Comparison of ENCODE assay signal across 10 cellular contexts in the genomic region with DNA sequence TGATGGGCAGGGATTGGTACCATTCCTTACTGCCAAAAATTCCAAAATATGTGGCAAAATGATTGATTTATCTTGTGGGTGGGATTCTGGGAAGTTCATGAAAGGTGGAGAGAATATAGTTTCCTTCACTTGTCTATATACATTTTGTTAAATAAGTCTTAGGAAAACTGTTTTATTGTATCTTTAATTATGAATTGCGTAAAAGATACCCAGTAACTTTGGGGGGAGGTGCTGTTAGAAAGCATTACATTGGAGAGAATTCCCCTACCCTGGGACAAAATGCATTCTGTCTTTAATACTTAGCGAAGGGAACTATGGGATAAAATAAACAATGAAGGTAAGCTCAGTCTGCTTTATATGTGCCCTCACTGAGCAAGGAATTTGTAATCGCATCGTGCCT. TPM values are rescaled to one million over a fixed set of nuclear protein-coding genes. Genes with fewer than 3 reads are reported as not detected.
DNase-seq lines count a peak whose midpoint lies in the region; ATAC-seq and TF ChIP-seq lines count a peak whose summit lies in the region.
"Had no signal": no experiment of that assay in that cellular context is flagged by ENCODE, and none has a peak within 500 bp of the region (broad histone marks: within the 10 kb centered on the region; RNA-seq: fewer than 3 reads in every experiment).

No MANE protein-coding gene starts in this region.

- no peak for TF ChIP-seq CTCF in suprapubic skin (IDR thresholded peaks at IDR 0.05)

- no peaks in the 10 kb centered on the region for H3K27me3 Mint-ChIP-seq in activated T-cell treated with anti-CD3 and anti-CD28 coated beads, Interleukin-2, amount 50 U/mL, for 24 hours
- H3K27me3 Mint-ChIP-seq in activated T-helper 17 cell treated with anti-CD3 and anti-CD28 coated beads, Interleukin-2, amount 50 U/mL, for 72 hours: no peaks in the 10 kb centered on the region

- peak overlapping the region; percentile 100 for H3K27ac ChIP-seq in suprapubic skin

- H3K36me3 ChIP-seq in iPS-15b (ENCODE audit: control insufficient read depth, insufficient read depth, low read length) (no peaks in the 10 kb centered on the region), suprapubic skin (no peaks in the 10 kb centered on the region)

- DNase-seq in activated T-cell treated with anti-CD3 and anti-CD28 coated beads, Interleukin-2, amount 50 U/mL, for 24 hours: no peak
- no peak for DNase-seq in activated T-cell treated with anti-CD3 and anti-CD28 coated beads, Interleukin-2, amount 50 U/mL, for 1 hour
- DNase-seq in suprapubic skin (ENCODE audit: low spot score in 2 of 2) (no peak), RPMI8226 (no peak), activated gamma-delta T cell treated with Interleukin-2 at 50 U/mL for 16 hours (no peak), putamen (ENCODE audit: low spot score) (no peak)
- DNase-seq: effector memory CD4-positive, alpha-beta T cell had no signal

- no peak for ATAC-seq in activated T-helper 17 cell treated with anti-CD3 and anti-CD28 coated beads, Interleukin-2, amount 50 U/mL, for 72 hours (replicated peaks)
- ATAC-seq: activated CD4-positive, CD25-positive, alpha-beta regulatory T cell treated with anti-CD3 and anti-CD28 coated beads, Interleukin-2, amount 50 U/mL, for 24 hours had no signal

- no peaks in the 10 kb centered on the region for H3K9me3 Mint-ChIP-seq in activated T-cell treated with anti-CD3 and anti-CD28 coated beads, Interleukin-2, amount 50 U/mL, for 24 hours
- no peaks in the 10 kb centered on the region for H3K9me3 Mint-ChIP-seq in activated T-helper 17 cell treated with anti-CD3 and anti-CD28 coated beads, Interleukin-2, amount 50 U/mL, for 72 hours

- H3K4me1 Mint-ChIP-seq in activated T-cell treated with anti-CD3 and anti-CD28 coated beads, Interleukin-2, amount 50 U/mL, for 24 hours (ENCODE audit: low read depth): peaks cover 70% of the 10 kb centered on the region
- peaks cover 41% of the 10 kb centered on the region for H3K4me1 Mint-ChIP-seq in activated T-helper 17 cell treated with anti-CD3 and anti-CD28 coated beads, Interleukin-2, amount 50 U/mL, for 72 hours

- no peak for TF ChIP-seq EP300 in suprapubic skin (IDR thresholded peaks at IDR 0.05)

- TF ChIP-seq POLR2A in suprapubic skin (IDR thresholded peaks at IDR 0.05): no peak

- peak overlapping the region; percentile 54 for H3K4me3 ChIP-seq in iPS-15b (ENCODE audit: low read depth, low read length)
- H3K4me3 ChIP-seq in suprapubic skin: no peak overlapping the region

- H3K36me3 Mint-ChIP-seq in activated T-cell treated with anti-CD3 and anti-CD28 coated beads, Interleukin-2, amount 50 U/mL, for 24 hours (ENCODE audit: low read depth): peaks cover 51% of the 10 kb centered on the region
- peaks cover 46% of the 10 kb centered on the region for H3K36me3 Mint-ChIP-seq in activated T-helper 17 cell treated with anti-CD3 and anti-CD28 coated beads, Interleukin-2, amount 50 U/mL, for 72 hours (ENCODE audit: low read depth)

- H3K9ac ChIP-seq in iPS-15b (ENCODE audit: low read depth, low read length): no peak overlapping the region

- 53% methylated on average over 4 of the region's 4 CpGs for WGBS in suprapubic skin

- no peaks in the 10 kb centered on the region for H3K27me3 ChIP-seq in iPS-15b (ENCODE audit: control insufficient read depth, insufficient read depth, low read length)
- no peaks in the 10 kb centered on the region for H3K27me3 ChIP-seq in suprapubic skin

- H3K4me1 ChIP-seq in iPS-15b (ENCODE audit: control insufficient read depth, insufficient read depth, low read length): peaks cover 21% of the 10 kb centered on the region
- peaks cover 80% of the 10 kb centered on the region for H3K4me1 ChIP-seq in suprapubic skin

- no peaks in the 10 kb centered on the region for H3K9me3 ChIP-seq in iPS-15b (ENCODE audit: control insufficient read depth, insufficient read depth, low read length)
- no peaks in the 10 kb centered on the region for H3K9me3 ChIP-seq in suprapubic skin

- H3K27ac Mint-ChIP-seq in activated T-cell treated with anti-CD3 and anti-CD28 coated beads, Interleukin-2, amount 50 U/mL, for 24 hours: peak overlapping the region; percentile 1
- no peak overlapping the region for H3K27ac Mint-ChIP-seq in activated T-helper 17 cell treated with anti-CD3 and anti-CD28 coated beads, Interleukin-2, amount 50 U/mL, for 72 hours

- peak overlapping the region; percentile 90 for H3K4me3 Mint-ChIP-seq in activated T-cell treated with anti-CD3 and anti-CD28 coated beads, Interleukin-2, amount 50 U/mL, for 24 hours
- H3K4me3 Mint-ChIP-seq in activated T-helper 17 cell treated with anti-CD3 and anti-CD28 coated beads, Interleukin-2, amount 50 U/mL, for 72 hours: peak overlapping the region; percentile 98

RNA-seq across cellular contexts. Expression of gene SETD5, which starts 4.6 kb away (rescaled TPM):
- total RNA-seq in activated T-helper 17 cell treated with anti-CD3 and anti-CD28 coated beads, Interleukin-2, amount 50 U/mL, for 72 hours: 100 to 1,000 TPM; 107 to 148 TPM
- total RNA-seq in suprapubic skin: 100 to 1,000 TPM in 2 of 4 donors, 10 to 100 TPM in 2; 72.5 to 272 (median 108) TPM

RNA-seq across cellular contexts. Expression of gene THUMPD3, which starts 39.1 kb away (rescaled TPM):
- 10 to 100 TPM; 46.2 to 53.9 TPM for total RNA-seq in activated T-helper 17 cell treated with anti-CD3 and anti-CD28 coated beads, Interleukin-2, amount 50 U/mL, for 72 hours
- 10 to 100 TPM; 14.2 to 39.0 (median 27.5) TPM for total RNA-seq in suprapubic skin
